In genomic region chr3:143095813-143096212, GRCh38 we compare ENCODE assay signal across 9 cellular contexts. TPM values are rescaled to one million over a fixed set of nuclear protein-coding genes. Genes with fewer than 3 reads are reported as not detected.
"Had no signal": no experiment of that assay in that cellular context is flagged by ENCODE, and none has a peak within 500 bp of the region (broad histone marks: within the 10 kb centered on the region; RNA-seq: fewer than 3 reads in every experiment).

No MANE protein-coding gene starts in this region.

- FAIRE-seq: HepG2, HTR-8/SVneo had no signal

- H3K4me2 ChIP-seq: KMS-11 had no signal

- DNase-seq: IMR-90, KBM-7, KG1 had no signal

- H3K27ac ChIP-seq: HL-60, KMS-11 had no signal

- H3K4me3 Mint-ChIP-seq: IgD-negative memory B cell had no signal

- H3K36me3 Mint-ChIP-seq: IgD-negative memory B cell had no signal

- H3K4me1 Mint-ChIP-seq: IgD-negative memory B cell had no signal

- ATAC-seq: HepG2 had no signal

- H3K9ac ChIP-seq: KMS-11 had no signal

- H3K27ac Mint-ChIP-seq: IgD-negative memory B cell had no signal

RNA-seq across cellular contexts. Expression of gene CHST2, which starts 23.8 kb away (rescaled TPM):
- total RNA-seq: HepG2, HT-29 had no signal
- polyA plus RNA-seq: HepG2 had no signal
